ENCODE assay signal across 8 cellular contexts in the genomic region with DNA sequence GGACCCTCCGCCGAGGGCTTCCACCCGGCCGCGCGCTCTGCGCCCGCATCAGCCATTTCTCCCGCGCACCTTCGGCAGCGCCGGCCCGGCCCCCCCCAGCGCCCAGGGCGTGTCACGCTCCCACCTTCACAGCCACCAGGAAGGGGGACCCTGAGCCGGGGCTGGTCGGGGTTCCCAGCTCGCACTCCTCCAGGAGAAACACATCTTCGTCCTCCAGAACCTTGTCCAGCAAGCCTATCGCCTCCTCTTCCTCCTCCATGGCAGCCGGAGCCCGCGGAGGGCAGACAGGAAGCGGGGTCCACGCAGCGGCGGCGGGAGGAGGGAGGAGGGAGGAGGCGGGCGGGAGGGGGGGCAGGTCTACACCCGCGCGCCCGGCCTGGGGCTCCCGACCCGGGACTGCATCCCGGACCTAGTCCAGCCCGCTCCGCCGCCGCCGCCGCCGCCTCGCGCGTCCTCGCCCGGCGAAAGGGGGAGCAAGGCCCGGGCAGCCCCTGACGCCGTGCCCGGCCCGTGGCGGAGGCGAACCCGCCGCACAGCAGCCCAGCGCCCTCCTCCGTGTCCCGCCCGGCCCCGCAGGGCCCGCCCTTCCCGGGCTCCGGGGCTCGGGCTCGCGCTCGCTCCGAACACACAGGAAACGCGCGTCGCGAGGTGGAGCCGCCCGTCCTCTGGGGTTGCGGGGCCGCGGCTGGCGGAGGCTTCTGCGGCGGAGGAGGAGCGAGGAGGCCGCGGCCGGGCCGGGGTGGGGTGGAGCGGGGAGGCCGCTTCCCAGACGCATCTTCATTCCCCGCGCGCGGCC.
DNase-seq lines count a peak whose midpoint lies in the region; ATAC-seq, FAIRE-seq and TF ChIP-seq lines count a peak whose summit lies in the region.

No MANE protein-coding gene starts in this region.

- H3K9me3 ChIP-seq in left lung: no peaks in the 10 kb centered on the region

- peak; percentile 73 for ATAC-seq in activated CD4-positive, CD25-positive, alpha-beta regulatory T cell treated with anti-CD3 and anti-CD28 coated beads, Interleukin-2, amount 50 U/mL, for 24 hours
- ATAC-seq in left lung (peak; percentile 28), HG02885 (IDR thresholded peaks at IDR 0.05; ENCODE audit: poor library complexity, unreplicated experiment) (no peak)

- no peaks in the 10 kb centered on the region for H3K36me3 Mint-ChIP-seq in chondrocyte (ENCODE audit: low read depth)

- H3K9me3 Mint-ChIP-seq in chondrocyte (ENCODE audit: low read depth): no peaks in the 10 kb centered on the region

- H3K4me1 Mint-ChIP-seq in chondrocyte (ENCODE audit: low read depth): peaks cover 59% of the 10 kb centered on the region

- DNase-seq in GM12891 (ENCODE audit: insufficient read length, low spot score): peak; percentile 73
- DNase-seq in HT1080 (ENCODE audit: low read depth): peak; percentile 28
- DNase-seq in chondrocyte (ENCODE audit: low spot score): no peak
- peak; percentile 71 to 93 for DNase-seq in left lung
- peak; percentile 41 to 56 for DNase-seq in stimulated activated CD4-positive, alpha-beta T cell treated with anti-CD3 and anti-CD28 coated beads, Interleukin-4, amount 100 ng/mL, for 48 hours (ENCODE audit: low read depth in 2 of 2)
- DNase-seq in SKM-1 (lab: John Stamatoyannopoulos, UW; ENCODE audit: unreplicated experiment): no peak

- no peaks in the 10 kb centered on the region for H3K27me3 Mint-ChIP-seq in chondrocyte (ENCODE audit: low read depth)

- TF ChIP-seq POLR2A in GM12891 (IDR thresholded peaks at IDR 0.05; ENCODE audit: low read depth, low read length): no peak

- peaks cover 0 to 13% of the 10 kb centered on the region in 2 donors for H3K36me3 ChIP-seq in left lung

- TF ChIP-seq CTCF in chondrocyte (IDR thresholded peaks at IDR 0.05): peak; percentile 1
- TF ChIP-seq CTCF in left lung (IDR thresholded peaks at IDR 0.05): no peak

- H3K27ac ChIP-seq in left lung: peak overlapping the region; percentile 89 to 97

- intact Hi-C loops in left lung (cut with DNase I): no loop called here

- peaks cover 30 to 73% of the 10 kb centered on the region in 2 donors for H3K4me1 ChIP-seq in left lung

- peak overlapping the region; percentile 81 for H3K4me3 Mint-ChIP-seq in chondrocyte (ENCODE audit: unreplicated experiment)

- peak overlapping the region; percentile 66 to 82 for H3K4me3 ChIP-seq in left lung

- no peaks in the 10 kb centered on the region for H3K27me3 ChIP-seq in left lung

- peak; percentile 33 for FAIRE-seq in GM12891 (lab: Jason Lieb, UNC)

- H3K27ac Mint-ChIP-seq in chondrocyte (ENCODE audit: unreplicated experiment): peak overlapping the region; percentile 100

TF ChIP-seq in GM12891, 5 proteins besides CTCF, POLR2A, EP300 and RAD21:
- TF ChIP-seq POU2F2 (IDR thresholded peaks at IDR 0.05; ENCODE audit: low read depth, low read length) (no peak), SPI1 (IDR thresholded peaks at IDR 0.05; ENCODE audit: low read depth, low read length) (no peak), TAF1 (IDR thresholded peaks at IDR 0.05; ENCODE audit: low read depth, low read length) (no peak), POLR2AphosphoS5 (IDR thresholded peaks at IDR 0.05; ENCODE audit: low read depth, low read length) (no peak), PAX5 (IDR thresholded peaks at IDR 0.05; ENCODE audit: insufficient read depth, low read length, severe bottlenecking) (no peak)

Comparison
In these comparisons a context has a peak if more than half of its experiments do, and no peak if none do; other contexts are left out.
1. DNase-seq: peak in GM12891 (single experiment), HT1080 (single experiment), left lung (2 of 2) and stimulated activated CD4-positive, alpha-beta T cell treated with anti-CD3 and anti-CD28 coated beads, Interleukin-4, amount 100 ng/mL, for 48 hours (2 of 2); none in chondrocyte (single experiment) and SKM-1 (single experiment).